Comparison of ENCODE assay signal across 8 cellular contexts in the genomic region with DNA sequence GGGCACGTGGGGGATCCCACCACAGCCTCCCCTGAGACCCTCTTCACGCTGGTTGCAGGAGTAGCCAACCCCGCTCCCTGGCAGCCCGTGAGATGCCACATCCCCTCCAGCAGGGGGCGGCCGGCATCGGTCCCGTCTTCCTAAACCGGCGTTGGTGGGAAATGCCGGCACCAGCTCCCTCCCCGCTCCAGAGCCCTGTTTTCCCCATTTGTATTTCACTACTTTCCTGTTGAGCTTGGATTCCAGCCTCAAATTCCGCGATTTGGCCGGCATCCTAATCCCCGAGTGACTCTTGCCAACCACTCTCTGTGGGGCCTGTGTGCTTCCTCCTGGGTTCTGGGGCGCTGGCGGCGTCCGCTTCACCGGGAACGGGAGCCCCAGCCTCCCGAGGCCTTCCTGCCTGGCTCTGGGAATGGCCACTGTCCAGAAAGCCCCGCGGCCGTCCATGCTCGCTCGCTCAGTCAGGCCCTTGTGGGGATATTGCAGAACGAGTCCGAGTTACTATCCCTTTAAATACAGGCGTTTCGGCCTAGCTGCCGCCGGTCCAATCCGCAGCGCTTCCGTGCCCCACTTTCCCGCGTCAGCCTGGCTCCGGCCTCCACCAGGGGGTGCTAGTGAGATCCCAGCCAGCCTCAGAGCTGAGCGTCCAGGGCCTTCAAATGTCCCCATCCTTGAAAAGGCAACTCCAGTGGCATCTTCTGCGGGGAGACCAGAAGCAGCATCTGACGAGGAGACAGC. TPM values are rescaled to one million over a fixed set of nuclear protein-coding genes. Genes with fewer than 3 reads are reported as not detected.
A peak's percentile ranks its signal among the peaks of the same experiment; 100 is the strongest.
DNase-seq lines count a peak whose midpoint lies in the region; ATAC-seq and TF ChIP-seq lines count a peak whose summit lies in the region.

No MANE protein-coding gene starts in this region.

- no peaks in the 10 kb centered on the region for H3K36me3 ChIP-seq in ACC112 (ENCODE audit: insufficient read depth, low read length)
- H3K36me3 ChIP-seq in kidney epithelial cell (ENCODE audit: control insufficient read depth, insufficient read depth, low read length), result no peaks in the 10 kb centered on the region

- ATAC-seq in GM18517 (IDR thresholded peaks at IDR 0.05; ENCODE audit: unreplicated experiment), result peak; percentile 90
- peak; percentile 97 for ATAC-seq in HG03066 (IDR thresholded peaks at IDR 0.05; ENCODE audit: low read depth, unreplicated experiment)

- peak overlapping the region; percentile 97 for H2AFZ ChIP-seq in ACC112 (ENCODE audit: low read length, unreplicated experiment)

- H3K79me2 ChIP-seq in ACC112 (ENCODE audit: control insufficient read depth, insufficient read depth, low read length, unreplicated experiment), result no peaks in the 10 kb centered on the region

- no peaks in the 10 kb centered on the region for H3K4me1 ChIP-seq in ACC112 (ENCODE audit: control insufficient read depth, insufficient read depth, low read length, unreplicated experiment)

- peak; percentile 32 for DNase-seq in NCI-H2227 treated with DMSO at 0.1 percent for 48 hours (lab: John Stamatoyannopoulos, UW)
- peak; percentile 71 for DNase-seq in activated CD4-positive, alpha-beta T cell treated with anti-CD3 and anti-CD28 coated beads for 1 hour
- peak; percentile 89 for DNase-seq in cerebellum (ENCODE audit: low spot score)
- DNase-seq in kidney epithelial cell (ENCODE audit: low read depth), result peak; percentile 34
- peak; percentile 68 to 81 for DNase-seq in stimulated activated CD4-positive, alpha-beta T cell treated with anti-CD3 and anti-CD28 coated beads, Interleukin-15, amount 100 ng/mL, for 1 hour (ENCODE audit: low read depth in 1 of 2, low spot score in 1 of 2)

- H3K4me3 ChIP-seq in ACC112 (ENCODE audit: low read depth, low read length) (peak overlapping the region; percentile 90), kidney epithelial cell (ENCODE audit: low read depth, low read length) (peak overlapping the region; percentile 63)

- 0 out of 2 replicates have a peak overlapping the region, but pooled peaks have one; percentile 23 for H3K27ac ChIP-seq in ACC112 (ENCODE audit: low read depth, low read length)

- TF ChIP-seq CTCF in kidney epithelial cell (IDR thresholded peaks at IDR 0.05; ENCODE audit: insufficient read depth, low read length, poor library complexity, severe bottlenecking), result peak; percentile 97

- H3K27me3 ChIP-seq in ACC112 (ENCODE audit: insufficient read depth, low read length) (no peaks in the 10 kb centered on the region), kidney epithelial cell (ENCODE audit: control insufficient read depth, insufficient read depth, low read length) (no peaks in the 10 kb centered on the region)

RNA-seq across cellular contexts. Expression of a gene that starts 8.1 kb away (rescaled TPM):
- total RNA-seq in cerebellum, result 4.4 TPM
- total RNA-seq in kidney epithelial cell, result 2.3 and 2.8 TPM in 2 replicates

Comparison
In these comparisons a context has a peak if more than half of its experiments do, and no peak if none do; other contexts are left out.
1. Peak in every context shown above with its lines: DNase-seq, ATAC-seq, H3K4me3 ChIP-seq and H3K27ac ChIP-seq.
2. DNase-seq: peak in every context shown above with its lines; median percentile 89 in cerebellum; 74 in stimulated activated CD4-positive, alpha-beta T cell treated with anti-CD3 and anti-CD28 coated beads, Interleukin-15, amount 100 ng/mL, for 1 hour; 71 in activated CD4-positive, alpha-beta T cell treated with anti-CD3 and anti-CD28 coated beads for 1 hour; 34 in kidney epithelial cell; 32 in NCI-H2227 treated with DMSO at 0.1 percent for 48 hours.